Comparison of ENCODE assay signal across 24 cellular contexts in the genomic region with DNA sequence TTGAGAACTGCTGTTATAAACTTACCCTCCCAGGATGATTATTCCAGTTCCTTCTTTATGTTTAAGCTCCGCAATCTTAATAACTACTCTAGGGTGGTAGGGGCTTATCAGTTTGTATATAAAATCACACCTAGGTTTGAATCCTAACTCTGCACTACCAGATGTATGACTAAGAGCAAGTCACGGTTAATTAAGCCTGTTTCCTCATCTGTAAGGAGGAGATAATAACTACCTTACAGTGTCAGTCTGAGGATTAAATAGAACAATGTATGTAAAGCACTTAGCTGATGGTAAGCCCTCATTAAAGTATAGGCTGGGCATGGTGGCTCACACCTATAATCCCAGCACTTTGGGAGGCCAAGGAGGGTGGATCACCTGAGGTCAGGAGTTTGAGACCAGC. TPM values are rescaled to one million over a fixed set of nuclear protein-coding genes. Genes with fewer than 3 reads are reported as not detected.
A peak's percentile ranks its signal among the peaks of the same experiment; 100 is the strongest.
DNase-seq lines count a peak whose midpoint lies in the region; FAIRE-seq and TF ChIP-seq lines count a peak whose summit lies in the region.
"Had no signal": no experiment of that assay in that cellular context is flagged by ENCODE, and none has a peak within 500 bp of the region (broad histone marks: within the 10 kb centered on the region; RNA-seq: fewer than 3 reads in every experiment).

No MANE protein-coding gene starts in this region.

- no peak overlapping the region for H3K18ac ChIP-seq in mesendoderm (ENCODE audit: low read length)

- no peak overlapping the region for H2BK120ac ChIP-seq in mesendoderm (ENCODE audit: low read depth, low read length)

- TF ChIP-seq CTCF in D721Med (IDR thresholded peaks at IDR 0.05; ENCODE audit: insufficient read depth, missing control alignments): no peak
- no peak for TF ChIP-seq CTCF in WERI-Rb-1 (IDR thresholded peaks at IDR 0.05; ENCODE audit: low read depth, low read length)
- no peak for TF ChIP-seq CTCF in testis (IDR thresholded peaks at IDR 0.05)

- no peak overlapping the region for H3K56ac ChIP-seq in mesendoderm (ENCODE audit: low read length)

- no peaks in the 10 kb centered on the region for H3K27me3 Mint-ChIP-seq in activated naive CD4-positive, alpha-beta T cell treated with anti-CD3 and anti-CD28 coated beads, Interleukin-2, amount 10 ng/mL, durations not matched to agents 7 days and 5 days
- H3K27me3 Mint-ChIP-seq: T-cell had no signal

- H3K27me3 ChIP-seq in WERI-Rb-1 (ENCODE audit: insufficient read depth, low read depth, severe bottlenecking): no peaks in the 10 kb centered on the region
- no peaks in the 10 kb centered on the region for H3K27me3 ChIP-seq in mesendoderm (ENCODE audit: insufficient read depth, low read length, poor library complexity)
- H3K27me3 ChIP-seq in testis: no peaks in the 10 kb centered on the region
- H3K27me3 ChIP-seq: MG63 had no signal

- no peak overlapping the region for H2BK15ac ChIP-seq in mesendoderm (replicated peaks; ENCODE audit: low read depth)

- H3K4me1 Mint-ChIP-seq in activated naive CD4-positive, alpha-beta T cell treated with anti-CD3 and anti-CD28 coated beads, Interleukin-2, amount 10 ng/mL, durations not matched to agents 7 days and 5 days: no peaks in the 10 kb centered on the region
- H3K4me1 Mint-ChIP-seq: CD14-positive monocyte, T-cell had no signal

- no peak overlapping the region for H4K8ac ChIP-seq in mesendoderm (ENCODE audit: low read depth, low read length)

- CTCF ChIA-PET in activated naive CD4-positive, alpha-beta T cell treated with anti-CD3 and anti-CD28 coated beads, Interleukin-2, amount 10 ng/mL, durations not matched to agents 7 days and 5 days (lab: Charles Lee): no interaction called here

- H3K4me2 ChIP-seq in mesendoderm (ENCODE audit: low read length): no peak overlapping the region

- H3K4me3 ChIP-seq in WERI-Rb-1 (ENCODE audit: low read depth, low read length) (no peak overlapping the region), mesendoderm (ENCODE audit: low read length) (no peak overlapping the region), testis (no peak overlapping the region)
- H3K4me3 ChIP-seq: MG63 had no signal

- no peak overlapping the region for H3K4me3 Mint-ChIP-seq in activated naive CD4-positive, alpha-beta T cell treated with anti-CD3 and anti-CD28 coated beads, Interleukin-2, amount 10 ng/mL, durations not matched to agents 7 days and 5 days
- H3K4me3 Mint-ChIP-seq: CD14-positive monocyte, T-cell had no signal

- peaks cover 94% of the 10 kb centered on the region for H3K36me3 ChIP-seq in WERI-Rb-1
- H3K36me3 ChIP-seq in mesendoderm (ENCODE audit: control insufficient read depth, insufficient read depth, low read length): peaks cover 10% of the 10 kb centered on the region
- no peaks in the 10 kb centered on the region for H3K36me3 ChIP-seq in testis (ENCODE audit: low read depth, missing control alignments)

- no CpG with 5 or more reads among the region's 2 CpGs for WGBS in mesendoderm (ENCODE audit: extremely low coverage, insufficient coverage, low lambda C conversion rate)
- 95 to 98% methylated on average over 2 of the region's 2 CpGs for WGBS in testis, 2 donors

- no peaks in the 10 kb centered on the region for H3K9me3 Mint-ChIP-seq in activated naive CD4-positive, alpha-beta T cell treated with anti-CD3 and anti-CD28 coated beads, Interleukin-2, amount 10 ng/mL, durations not matched to agents 7 days and 5 days
- H3K9me3 Mint-ChIP-seq: CD14-positive monocyte, T-cell had no signal

- H3K9me3 ChIP-seq in WERI-Rb-1 (ENCODE audit: severe bottlenecking) (no peaks in the 10 kb centered on the region), testis (no peaks in the 10 kb centered on the region)
- H3K9me3 ChIP-seq: MG63 had no signal

- H3K4ac ChIP-seq in mesendoderm (ENCODE audit: low read depth, low read length): no peak overlapping the region

- no peaks in the 10 kb centered on the region for H3K4me1 ChIP-seq in mesendoderm (ENCODE audit: control insufficient read depth, low read depth, low read length)
- no peaks in the 10 kb centered on the region for H3K4me1 ChIP-seq in testis

- intact Hi-C loops in testis (cut with DNase I; ENCODE audit: low total_unique reads): no loop called here

- no peak overlapping the region for H3K23ac ChIP-seq in mesendoderm (ENCODE audit: low read length)

- no peak overlapping the region for H4K5ac ChIP-seq in mesendoderm (ENCODE audit: low read length)

- peak; percentile 59 for DNase-seq in D721Med (ENCODE audit: insufficient read length, low spot score)
- DNase-seq in NCI-H69 (lab: John Stamatoyannopoulos, UW): peak; percentile 82
- DNase-seq in WERI-Rb-1: peak; percentile 48
- peak; percentile 13 for DNase-seq in mesendoderm
- no peak for DNase-seq in activated naive CD4-positive, alpha-beta T cell treated with anti-CD3 and anti-CD28 coated beads, Interleukin-2, amount 10 ng/mL, durations not matched to agents 7 days and 5 days
- DNase-seq in testis: no peak
- no peak for DNase-seq in activated naive CD4-positive, alpha-beta T cell (lab: John Stamatoyannopoulos, UW)
- no peak for DNase-seq in DMS 273 treated with DMSO at 0.1 percent for 48 hours (lab: John Stamatoyannopoulos, UW)
- DNase-seq: GF-D8, H7, Kasumi-1, MG63, NCI-H1048, NCI-H146, NCI-H2029 treated with DMSO at 0.1 percent for 48 hours, NCI-H2171 treated with DMSO at 0.1 percent for 48 hours, NCI-H446, PC-3, SIG-M5, T-cell had no signal

- peaks cover 46% of the 10 kb centered on the region for H3K36me3 Mint-ChIP-seq in activated naive CD4-positive, alpha-beta T cell treated with anti-CD3 and anti-CD28 coated beads, Interleukin-2, amount 10 ng/mL, durations not matched to agents 7 days and 5 days

- H2AK5ac ChIP-seq in mesendoderm (ENCODE audit: low read length): no peak overlapping the region

- no peak overlapping the region for H3K9ac ChIP-seq in mesendoderm (ENCODE audit: low read length)

- H3K79me1 ChIP-seq in mesendoderm (ENCODE audit: low read length): no peaks in the 10 kb centered on the region

- H3K27ac ChIP-seq in WERI-Rb-1: no peak overlapping the region
- no peak overlapping the region for H3K27ac ChIP-seq in mesendoderm (ENCODE audit: low read depth, low read length)
- no peak overlapping the region for H3K27ac ChIP-seq in testis
- H3K27ac ChIP-seq: HL-60, RWPE1 had no signal

- no peak overlapping the region for H2BK5ac ChIP-seq in mesendoderm (ENCODE audit: low read length)

- FAIRE-seq in D721Med (lab: Jason Lieb, UNC): peak; percentile 78
- FAIRE-seq: GM18507 had no signal

- no peaks in the 10 kb centered on the region for H3K79me2 ChIP-seq in mesendoderm (ENCODE audit: control insufficient read depth, insufficient read depth, low read length)

- no peak overlapping the region for H3K27ac Mint-ChIP-seq in activated naive CD4-positive, alpha-beta T cell treated with anti-CD3 and anti-CD28 coated beads, Interleukin-2, amount 10 ng/mL, durations not matched to agents 7 days and 5 days
- H3K27ac Mint-ChIP-seq: CD14-positive monocyte, T-cell had no signal

- no peak for TF ChIP-seq POLR2A in testis (IDR thresholded peaks at IDR 0.05)

RNA-seq across cellular contexts. Expression of a gene that starts 9.2 kb away (rescaled TPM):
- polyA plus RNA-seq in mesendoderm (2013, experiment 1 of 2): 28.7 TPM
- polyA plus RNA-seq in mesendoderm (2013, experiment 2 of 2): 27.1 TPM
- 1 to 10 TPM; 5.9 to 7.6 TPM for total RNA-seq in testis
- polyA plus RNA-seq in testis (ENCODE audit: insufficient read depth, low read depth, low replicate concordance): 5.9 TPM

RNA-seq across cellular contexts. Expression of a gene that starts 55.5 kb away (rescaled TPM):
- 8.4 TPM for polyA plus RNA-seq in mesendoderm (2013, experiment 1 of 2)
- polyA plus RNA-seq in mesendoderm (2013, experiment 2 of 2): 7.4 TPM
- 10 to 100 TPM; 19.8 to 31.3 TPM for total RNA-seq in testis
- polyA plus RNA-seq in testis (ENCODE audit: insufficient read depth, low read depth, low replicate concordance): 6.1 TPM

Comparison
In these comparisons a context has a peak if more than half of its experiments do, and no peak if none do; other contexts are left out.
1. DNase-seq: peak in D721Med (single experiment), NCI-H69 (single experiment), WERI-Rb-1 (single experiment) and mesendoderm (single experiment); none in activated naive CD4-positive, alpha-beta T cell treated with anti-CD3 and anti-CD28 coated beads, Interleukin-2, amount 10 ng/mL, durations not matched to agents 7 days and 5 days (single experiment), testis (single experiment), activated naive CD4-positive, alpha-beta T cell (0 of 4) and DMS 273 treated with DMSO at 0.1 percent for 48 hours (single experiment).